In the genomic region with DNA sequence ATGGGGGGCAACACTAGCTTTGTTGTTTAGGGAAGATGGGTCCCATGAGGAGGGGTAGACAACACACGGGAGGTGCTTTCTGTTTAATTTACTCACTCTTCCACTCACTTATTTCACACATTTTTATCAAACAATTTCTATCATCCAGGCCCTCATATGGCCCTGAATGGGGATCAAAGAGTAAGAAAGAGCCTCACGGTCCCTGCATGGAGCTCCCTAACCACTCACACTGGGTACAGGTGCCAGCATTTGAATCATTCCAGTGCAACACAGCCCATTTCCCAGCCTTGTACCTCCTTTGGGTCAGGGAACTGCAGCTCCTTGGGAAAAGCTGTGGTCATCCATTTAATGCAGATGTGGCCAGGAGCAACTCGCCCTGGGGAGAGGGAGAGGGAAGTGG, we compare ENCODE assay signal across 30 cellular contexts.
"Had no signal": no experiment of that assay in that cellular context is flagged by ENCODE, and none has a peak within 500 bp of the region (broad histone marks: within the 10 kb centered on the region; RNA-seq: fewer than 3 reads in every experiment).

No MANE protein-coding gene starts in this region.

- H3K4me3 Mint-ChIP-seq: activated CD4-positive, alpha-beta memory T cell treated with anti-CD3 and anti-CD28 coated beads for 36 hours; activated CD4-positive, alpha-beta T cell treated with anti-CD3 and anti-CD28 coated beads for 36 hours; activated CD4-positive, alpha-beta T cell treated with anti-CD3 and anti-CD28 coated beads, Interleukin-2, amount 10 ng/mL, durations not matched to agents 24 days and 14 days; activated CD8-positive, alpha-beta memory T cell treated with anti-CD3 and anti-CD28 coated beads, Interleukin-2, amount 10 ng/mL, durations not matched to agents 7 days and 5 days; activated CD8-positive, alpha-beta T cell treated with anti-CD3 and anti-CD28 coated beads, Interleukin-2, amount 10 ng/mL, durations not matched to agents 7 days and 5 days; activated naive CD4-positive, alpha-beta T cell treated with anti-CD3 and anti-CD28 coated beads, Interleukin-2, amount 10 ng/mL, durations not matched to agents 7 days and 5 days; activated naive CD8-positive, alpha-beta T cell; activated T-helper 1 cell treated with anti-CD3 and anti-CD28 coated beads, Interleukin-12 subunit alpha, Interleukin-12 subunit beta, Interleukin-2, Interleukin-4 antibody, amounts not matched to agents 30 ng/mL and 10 ng/mL and 1 ng/mL, durations not matched to agents 14 hours and 24 hours and 36 hours had no signal

- H3K4me1 ChIP-seq: colonic mucosa had no signal

- H3K9me3 ChIP-seq: colonic mucosa had no signal

- H3K36me3 Mint-ChIP-seq: activated CD4-positive, alpha-beta memory T cell treated with anti-CD3 and anti-CD28 coated beads for 36 hours; activated CD8-positive, alpha-beta memory T cell treated with anti-CD3 and anti-CD28 coated beads, Interleukin-2, amount 10 ng/mL, durations not matched to agents 7 days and 5 days; activated naive CD4-positive, alpha-beta T cell treated with anti-CD3 and anti-CD28 coated beads, Interleukin-2, amount 10 ng/mL, durations not matched to agents 7 days and 5 days; activated naive CD8-positive, alpha-beta T cell had no signal

- ATAC-seq: activated CD4-positive, alpha-beta T cell treated with anti-CD3 and anti-CD28 coated beads for 36 hours; activated CD8-positive, alpha-beta memory T cell treated with anti-CD3 and anti-CD28 coated beads, Interleukin-2, amount 10 ng/mL, durations not matched to agents 7 days and 5 days; activated CD8-positive, alpha-beta T cell treated with anti-CD3 and anti-CD28 coated beads, Interleukin-2, amount 10 ng/mL, durations not matched to agents 7 days and 5 days had no signal

- H3K27me3 Mint-ChIP-seq: activated CD4-positive, alpha-beta memory T cell treated with anti-CD3 and anti-CD28 coated beads for 36 hours; activated CD4-positive, alpha-beta T cell treated with anti-CD3 and anti-CD28 coated beads for 36 hours; activated CD4-positive, alpha-beta T cell treated with anti-CD3 and anti-CD28 coated beads, Interleukin-2, amount 10 ng/mL, durations not matched to agents 24 days and 14 days; activated CD8-positive, alpha-beta memory T cell treated with anti-CD3 and anti-CD28 coated beads, Interleukin-2, amount 10 ng/mL, durations not matched to agents 7 days and 5 days; activated naive CD4-positive, alpha-beta T cell treated with anti-CD3 and anti-CD28 coated beads, Interleukin-2, amount 10 ng/mL, durations not matched to agents 7 days and 5 days; activated naive CD8-positive, alpha-beta T cell had no signal

- FAIRE-seq: astrocyte, bronchial epithelial cell, endometrium, endothelial cell of umbilical vein, frontal cortex had no signal

- H3K36me3 ChIP-seq: brain microvascular endothelial cell, colonic mucosa had no signal

- H3K27me3 ChIP-seq: brain microvascular endothelial cell, colonic mucosa had no signal

- DNase-seq: activated CD4-positive, alpha-beta memory T cell treated with anti-CD3 and anti-CD28 coated beads for 36 hours; activated CD4-positive, alpha-beta T cell treated with anti-CD3 and anti-CD28 coated beads for 36 hours; activated CD4-positive, alpha-beta T cell treated with anti-CD3 and anti-CD28 coated beads, Interleukin-2, amount 10 ng/mL, durations not matched to agents 24 days and 14 days; activated CD4-positive, CD25-positive, alpha-beta regulatory T cell; activated CD4-positive, CD25-positive, alpha-beta regulatory T cell treated with anti-CD3 and anti-CD28 coated beads, Interleukin-2, amount 50 U/mL, for 72 hours; activated CD8-positive, alpha-beta memory T cell treated with anti-CD3 and anti-CD28 coated beads, Interleukin-2, amount 10 ng/mL, durations not matched to agents 7 days and 5 days; activated CD8-positive, alpha-beta memory T cell treated with anti-CD3 and anti-CD28 coated beads, Interleukin-2, amount 50 U/mL, for 4 hours; activated CD8-positive, alpha-beta T cell treated with anti-CD3 and anti-CD28 coated beads, Interleukin-2, amount 10 ng/mL, durations not matched to agents 7 days and 5 days; activated effector memory CD4-positive, alpha-beta T cell treated with anti-CD3 and anti-CD28 coated beads, Interleukin-2, amount 50 U/mL, for 16 hours; activated naive CD4-positive, alpha-beta T cell treated with anti-CD3 and anti-CD28 coated beads, Interleukin-2, amount 10 ng/mL, durations not matched to agents 7 days and 5 days; activated T-cell treated with anti-CD3 and anti-CD28 coated beads, Interleukin-2, amount 50 U/mL, for 1 hour; activated T-cell treated with anti-CD3 and anti-CD28 coated beads, Interleukin-2, amount 50 U/mL, for 48 hours; amniotic stem cell; anterior cingulate cortex; brain microvascular endothelial cell; caudate nucleus; colonic mucosa; effector CD8-positive, alpha-beta T cell; foreskin fibroblast; head of caudate nucleus; T-helper 2 cell had no signal

- H3K9me3 Mint-ChIP-seq: activated CD4-positive, alpha-beta memory T cell treated with anti-CD3 and anti-CD28 coated beads for 36 hours; activated CD4-positive, alpha-beta T cell treated with anti-CD3 and anti-CD28 coated beads, Interleukin-2, amount 10 ng/mL, durations not matched to agents 24 days and 14 days; activated naive CD4-positive, alpha-beta T cell treated with anti-CD3 and anti-CD28 coated beads, Interleukin-2, amount 10 ng/mL, durations not matched to agents 7 days and 5 days; activated T-helper 1 cell treated with anti-CD3 and anti-CD28 coated beads, Interleukin-12 subunit alpha, Interleukin-12 subunit beta, Interleukin-2, Interleukin-4 antibody, amounts not matched to agents 30 ng/mL and 10 ng/mL and 1 ng/mL, durations not matched to agents 14 hours and 24 hours and 36 hours; activated T-helper 2 cell treated with anti-CD3 and anti-CD28 coated beads, Interferon-gamma antibody, Interleukin-2, Interleukin-4, amounts not matched to agents 10 μg/mL and 5 μg/mL and 100 μg/mL, durations not matched to agents 14 hours and 24 hours and 36 hours had no signal

- H3K4me1 Mint-ChIP-seq: activated CD4-positive, alpha-beta T cell treated with anti-CD3 and anti-CD28 coated beads for 36 hours; activated CD4-positive, alpha-beta T cell treated with anti-CD3 and anti-CD28 coated beads, Interleukin-2, amount 10 ng/mL, durations not matched to agents 24 days and 14 days; activated CD8-positive, alpha-beta memory T cell treated with anti-CD3 and anti-CD28 coated beads, Interleukin-2, amount 10 ng/mL, durations not matched to agents 7 days and 5 days; activated naive CD4-positive, alpha-beta T cell treated with anti-CD3 and anti-CD28 coated beads, Interleukin-2, amount 10 ng/mL, durations not matched to agents 7 days and 5 days had no signal

- H3K4me3 ChIP-seq: colonic mucosa had no signal

- H3K27ac ChIP-seq: brain microvascular endothelial cell, colonic mucosa, epithelial cell of prostate had no signal

- H3K27ac Mint-ChIP-seq: activated CD4-positive, alpha-beta memory T cell treated with anti-CD3 and anti-CD28 coated beads for 36 hours; activated CD4-positive, alpha-beta T cell treated with anti-CD3 and anti-CD28 coated beads for 36 hours; activated CD4-positive, alpha-beta T cell treated with anti-CD3 and anti-CD28 coated beads, Interleukin-2, amount 10 ng/mL, durations not matched to agents 24 days and 14 days; activated CD8-positive, alpha-beta memory T cell treated with anti-CD3 and anti-CD28 coated beads, Interleukin-2, amount 10 ng/mL, durations not matched to agents 7 days and 5 days; activated CD8-positive, alpha-beta T cell treated with anti-CD3 and anti-CD28 coated beads, Interleukin-2, amount 10 ng/mL, durations not matched to agents 7 days and 5 days; activated naive CD4-positive, alpha-beta T cell treated with anti-CD3 and anti-CD28 coated beads, Interleukin-2, amount 10 ng/mL, durations not matched to agents 7 days and 5 days; activated naive CD8-positive, alpha-beta T cell; activated T-helper 1 cell treated with anti-CD3 and anti-CD28 coated beads, Interleukin-12 subunit alpha, Interleukin-12 subunit beta, Interleukin-2, Interleukin-4 antibody, amounts not matched to agents 30 ng/mL and 10 ng/mL and 1 ng/mL, durations not matched to agents 14 hours and 24 hours and 36 hours; activated T-helper 2 cell treated with anti-CD3 and anti-CD28 coated beads, Interferon-gamma antibody, Interleukin-2, Interleukin-4, amounts not matched to agents 10 μg/mL and 5 μg/mL and 100 μg/mL, durations not matched to agents 14 hours and 24 hours and 36 hours had no signal
